12 cellular contexts compared by ENCODE assay signal in the genomic region with DNA sequence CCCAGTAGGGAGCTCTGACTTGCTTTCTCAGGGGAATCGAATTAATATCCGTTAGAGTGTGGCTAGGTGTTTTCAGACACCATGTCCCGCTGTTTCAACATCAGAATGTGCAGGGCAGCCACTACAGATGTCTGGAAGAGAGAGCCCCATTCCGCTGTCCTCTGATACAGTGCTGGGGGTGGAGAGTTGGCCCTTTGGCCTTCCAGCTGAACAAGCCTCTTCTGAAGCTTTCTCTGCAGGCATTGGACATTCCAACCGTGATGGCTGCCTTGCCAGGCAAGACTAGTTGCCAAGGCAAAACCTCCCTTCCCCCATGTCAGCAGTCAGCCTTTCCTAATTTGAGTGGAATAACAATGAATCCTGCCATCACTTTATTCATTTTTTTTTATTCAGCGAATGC. TPM values are rescaled to one million over a fixed set of nuclear protein-coding genes. Genes with fewer than 3 reads are reported as not detected.
DNase-seq lines count a peak whose midpoint lies in the region; ATAC-seq, FAIRE-seq and TF ChIP-seq lines count a peak whose summit lies in the region.
"Had no signal": no experiment of that assay in that cellular context is flagged by ENCODE, and none has a peak within 500 bp of the region (broad histone marks: within the 10 kb centered on the region; RNA-seq: fewer than 3 reads in every experiment).

No MANE protein-coding gene starts in this region.

- in situ Hi-C loops in GM13977 (cut with MboI; ENCODE audit: low pct_unique_long_range_greater_than_20kb, low sequenced_read_pairs, unreplicated experiment) = loop anchor here (25.0 kb wide), 1 partner anchor 817 kb away; no protein-coding TSS in a partner anchor

- H3K4me3 ChIP-seq in HL-60 (replicated peaks; ENCODE audit: insufficient read depth, low read length) (peak overlapping the region; percentile 79), astrocyte (ENCODE audit: insufficient read depth, low read depth, low read length) (no peak overlapping the region)
- H3K4me3 ChIP-seq: prostate gland had no signal

- H3K4me2 ChIP-seq in astrocyte (ENCODE audit: low read length) = peak overlapping the region; percentile 90

- H3K27me3 ChIP-seq in HL-60 (ENCODE audit: insufficient read depth, poor library complexity, severe bottlenecking) (no peaks in the 10 kb centered on the region), astrocyte (ENCODE audit: insufficient read depth, low read length) (no peaks in the 10 kb centered on the region)

- peak overlapping the region; percentile 94 for H3K4me3 Mint-ChIP-seq in astrocyte (ENCODE audit: unreplicated experiment)

- ATAC-seq in HG03378 (IDR thresholded peaks at IDR 0.05; ENCODE audit: unreplicated experiment) = no peak
- ATAC-seq: Right ventricle myocardium inferior had no signal

- peak; percentile 54 for DNase-seq in Ammon's horn (ENCODE audit: low spot score)
- no peak for DNase-seq in HL-60 (ENCODE audit: low read depth in 1 of 2, low spot score in 1 of 2)
- no peak for DNase-seq in astrocyte (ENCODE audit: low read depth)
- peak; percentile 13 for DNase-seq in myocyte (ENCODE audit: low read depth)
- DNase-seq in GM13977 (ENCODE audit: low spot score) = no peak
- no peak for DNase-seq in stimulated activated CD4-positive, alpha-beta T cell treated with anti-CD3 and anti-CD28 coated beads, Interleukin-15, amount 100 ng/mL, for 24 hours
- no peak for DNase-seq in NOMO-1 (lab: John Stamatoyannopoulos, UW; ENCODE audit: unreplicated experiment in 2 of 2)
- DNase-seq: Caco-2, GM23248 had no signal

- FAIRE-seq in astrocyte (lab: Jason Lieb, UNC) = no peak

- H3K36me3 Mint-ChIP-seq in astrocyte (ENCODE audit: low read depth, unreplicated experiment) = peaks cover 15% of the 10 kb centered on the region

- TF ChIP-seq CTCF in HL-60 (IDR thresholded peaks at IDR 0.05; ENCODE audit: insufficient read depth, low read length) (no peak), astrocyte (IDR thresholded peaks at IDR 0.05; ENCODE audit: insufficient read depth, low read depth, low read length) (no peak), GM13977 (IDR thresholded peaks at IDR 0.05; ENCODE audit: extremely low read depth, insufficient read depth, missing control alignments) (no peak)

- peaks cover 2% of the 10 kb centered on the region for H3K27me3 Mint-ChIP-seq in astrocyte (ENCODE audit: low read depth, unreplicated experiment)

- no peaks in the 10 kb centered on the region for H3K36me3 ChIP-seq in astrocyte (ENCODE audit: insufficient read depth, low read length)
- H3K36me3 ChIP-seq: prostate gland had no signal

- H3K4me1 Mint-ChIP-seq in astrocyte (ENCODE audit: low read depth, unreplicated experiment) = peaks cover 25% of the 10 kb centered on the region

- H3K27ac Mint-ChIP-seq in astrocyte (ENCODE audit: unreplicated experiment) = no peak overlapping the region

- H3K9me3 ChIP-seq in astrocyte (ENCODE audit: insufficient read depth, low read depth, low read length) = no peaks in the 10 kb centered on the region
- H3K9me3 ChIP-seq: Caco-2, prostate gland had no signal

- H3K27ac ChIP-seq in HL-60 (replicated peaks) (peak overlapping the region; percentile 83), astrocyte (ENCODE audit: low read depth, low read length) (no peak overlapping the region)

- H3K9ac ChIP-seq in astrocyte (ENCODE audit: low read length) = no peak overlapping the region

- peaks cover 4% of the 10 kb centered on the region for H3K79me2 ChIP-seq in astrocyte (ENCODE audit: insufficient read depth, low read length)

- H3K4me1 ChIP-seq in astrocyte (ENCODE audit: insufficient read depth, low read length) = peaks cover 11% of the 10 kb centered on the region

- no peak overlapping the region for H2AFZ ChIP-seq in astrocyte (ENCODE audit: low read depth, low read length)

- no peaks in the 10 kb centered on the region for H3K9me3 Mint-ChIP-seq in astrocyte (ENCODE audit: unreplicated experiment)

- H4K20me1 ChIP-seq in astrocyte (ENCODE audit: insufficient read depth, low read length) = no peaks in the 10 kb centered on the region

RNA-seq across cellular contexts. Expression of a gene that starts 1.5 kb away (rescaled TPM):
- total RNA-seq in astrocyte = 21.9 and 24.9 TPM in 2 replicates
- total RNA-seq in myocyte = 15.6 and 15.7 TPM in 2 replicates
- 24.9 TPM for polyA plus RNA-seq in myocyte (2012)

Comparison
In these comparisons a context has a peak if more than half of its experiments do, and no peak if none do; other contexts are left out.
1. DNase-seq: peak in Ammon's horn (single experiment) and myocyte (single experiment); none in HL-60 (0 of 2), astrocyte (single experiment), GM13977 (single experiment), stimulated activated CD4-positive, alpha-beta T cell treated with anti-CD3 and anti-CD28 coated beads, Interleukin-15, amount 100 ng/mL, for 24 hours (single experiment) and NOMO-1 (0 of 2).